ENCODE assay signal across 1 cellular context in the genomic region with DNA sequence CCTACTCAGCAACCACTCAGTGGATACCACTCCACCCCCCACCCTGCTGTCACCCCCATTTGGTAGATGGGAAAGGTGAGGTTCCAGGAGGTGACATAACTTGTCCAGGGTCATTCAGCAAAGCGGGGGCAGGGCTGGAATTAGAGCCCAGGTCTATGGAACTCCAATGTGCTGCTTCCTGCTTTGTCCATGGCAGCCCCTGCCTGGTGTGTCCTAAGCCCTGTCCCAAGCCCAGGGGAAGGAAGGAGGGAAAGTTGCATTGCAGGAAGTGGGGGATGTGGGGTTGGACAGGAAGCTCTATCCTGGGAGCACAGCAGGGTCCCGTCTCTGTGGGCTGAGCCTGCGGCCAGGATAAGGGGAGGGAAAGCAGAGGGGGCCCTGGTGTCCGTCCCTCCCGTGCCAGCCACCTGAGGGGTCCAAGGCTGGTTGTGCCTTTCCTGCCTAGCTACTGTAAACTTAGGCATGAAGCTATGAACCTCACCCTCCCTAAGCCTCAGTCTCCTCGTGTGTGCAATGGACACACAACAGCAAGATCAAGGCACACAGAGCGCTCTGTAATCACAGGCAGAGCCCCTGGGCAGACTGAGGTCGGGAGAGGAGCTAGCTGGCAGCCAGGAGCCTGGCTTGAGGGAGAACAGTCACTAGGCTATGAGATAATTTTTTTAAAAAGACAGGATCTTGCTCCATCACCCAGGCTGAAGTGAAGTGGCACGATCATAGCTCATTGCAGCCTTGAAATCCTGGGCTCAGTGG.
TF ChIP-seq lines count a peak whose summit lies in the region.

No MANE protein-coding gene starts in this region.

TF ChIP-seq in H1, 55 proteins besides CTCF, POLR2A, EP300 and RAD21:
- TF ChIP-seq POLR2AphosphoS5 (IDR thresholded peaks at IDR 0.05; ENCODE audit: low read depth, low read length) (no peak), GABPA (IDR thresholded peaks at IDR 0.05; ENCODE audit: borderline replicate concordance, insufficient read depth, low read length) (no peak), KDM4A (IDR thresholded peaks at IDR 0.05; ENCODE audit: low read depth, low read length, severe bottlenecking) (no peak), KDM1A (IDR thresholded peaks at IDR 0.05; ENCODE audit: borderline replicate concordance, low read length) (0 out of 2 replicates have a peak, but pooled peaks have one; percentile 11), HDAC2 (IDR thresholded peaks at IDR 0.05; ENCODE audit: borderline replicate concordance in 1 of 2, low read depth in 2 of 2, low read length in 2 of 2) (no peak), POU5F1 (IDR thresholded peaks at IDR 0.05; ENCODE audit: low read depth, low read length) (no peak), GTF2F1 (IDR thresholded peaks at IDR 0.05; ENCODE audit: borderline replicate concordance, low read depth, low read length) (no peak), PHF8 (conservative IDR thresholded peaks at IDR 0.05; ENCODE audit: low read depth, low read length) (no peak)
